In genomic region chr1:5994713-5995621, GRCh38 we compare ENCODE assay signal across 9 cellular contexts. TPM values are rescaled to one million over a fixed set of nuclear protein-coding genes. Genes with fewer than 3 reads are reported as not detected.
DNase-seq lines count a peak whose midpoint lies in the region; ATAC-seq, FAIRE-seq and TF ChIP-seq lines count a peak whose summit lies in the region.
"Had no signal": no experiment of that assay in that cellular context is flagged by ENCODE, and none has a peak within 500 bp of the region (broad histone marks: within the 10 kb centered on the region; RNA-seq: fewer than 3 reads in every experiment).

No MANE protein-coding gene starts in this region.

- FAIRE-seq in GM18507 (lab: Jason Lieb, UNC), result peak; percentile 97

- H3K27ac ChIP-seq in dorsolateral prefrontal cortex (peak overlapping the region in 49 of 59 donors; percentile 8 to 91 (median 71)), A673 (ENCODE audit: low read depth, low read length, poor library complexity, severe bottlenecking) (no peak overlapping the region)

- intact Hi-C loops in dorsolateral prefrontal cortex (cut with DNase I) (loop anchor here in 1 of 2 donors (10.0 kb wide), 1 partner anchor 210 kb away; the partner anchor contains the start of gene RNF207), A673 (cut with micrococcal nuclease; ENCODE audit: unreplicated experiment) (no loop called here)

- H3K4me3 ChIP-seq in dorsolateral prefrontal cortex (peak overlapping the region in 56 of 59 donors; percentile 30 to 98 (median 90)), A673 (ENCODE audit: low read depth, low read length, poor library complexity, severe bottlenecking) (no peak overlapping the region)

- H3K27me3 ChIP-seq in dorsolateral prefrontal cortex (no peaks in the 10 kb centered on the region), A673 (replicated peaks; ENCODE audit: insufficient read depth, low read depth, low read length, poor library complexity) (no peaks in the 10 kb centered on the region)

- no TSS peak for BruUV-seq in A673 (replicated peaks; lab: Mats Ljungman, UMichigan)

- ATAC-seq in GM19395 (IDR thresholded peaks at IDR 0.05; ENCODE audit: unreplicated experiment) (no peak), GM21515 (IDR thresholded peaks at IDR 0.05; ENCODE audit: unreplicated experiment) (no peak)

- POLR2A ChIA-PET in A673 (lab: Charles Lee; ENCODE audit: low non-redundant PET), result no interaction called here

- DNase-seq in GM18507 (ENCODE audit: extremely low spot score, insufficient read length, low read depth), result peak; percentile 44
- peak; percentile 62 for DNase-seq in activated CD4-positive, alpha-beta T cell treated with anti-CD3 and anti-CD28 coated beads, Interleukin-2, amount 50 U/mL, for 1 hour
- peak in 5 of 10 donors; percentile 6 to 65 (median 50) for DNase-seq in dorsolateral prefrontal cortex
- DNase-seq in stimulated activated CD4-positive, alpha-beta T cell treated with anti-CD3 and anti-CD28 coated beads, Interleukin-4, amount 100 ng/mL, for 48 hours (ENCODE audit: low read depth in 2 of 2), result peak; percentile 16 to 29
- DNase-seq in A673 (ENCODE audit: low spot score), result no peak
- no peak for DNase-seq in NCI-H69 (lab: John Stamatoyannopoulos, UW)
- DNase-seq: NCI-H1048 had no signal

- H3K36me3 ChIP-seq in A673 (ENCODE audit: insufficient read depth, low read length, poor library complexity, severe bottlenecking), result no peaks in the 10 kb centered on the region

- CTCF ChIA-PET in A673 (lab: Charles Lee), result interaction anchor here (0.6 kb wide), 2 partner anchors 48 to 191 kb away, joined by 6 to 9 read pairs; no protein-coding TSS in a partner anchor

- H3K9me3 ChIP-seq in A673 (ENCODE audit: low read depth, low read length, poor library complexity, severe bottlenecking), result no peaks in the 10 kb centered on the region

- TF ChIP-seq CTCF in dorsolateral prefrontal cortex (IDR thresholded peaks at IDR 0.05 in 54 of 56, conservative IDR thresholded peaks at IDR 0.05 in 2 of 56; ENCODE audit: low read depth in 1 of 56, partially characterized antibody in 56 of 56), result no peak
- no peak for TF ChIP-seq CTCF in A673 (conservative IDR thresholded peaks at IDR 0.05; ENCODE audit: low read depth, low read length)

- peaks cover 21% of the 10 kb centered on the region for H3K4me1 ChIP-seq in A673 (ENCODE audit: insufficient read depth, low read length, poor library complexity, severe bottlenecking)

RNA-seq across cellular contexts. Expression of gene NPHP4, which starts 2.7 kb away (rescaled TPM):
- total RNA-seq in dorsolateral prefrontal cortex, result 10 to 100 TPM; 19.7 to 55.4 (median 34.0) TPM
- 27.6 and 29.7 TPM in 2 replicates for total RNA-seq in A673 (2021)

RNA-seq across cellular contexts. Expression of gene KCNAB2, which starts 50.7 kb away (rescaled TPM):
- 100 to 1,000 TPM in 119 of 120 experiments, 10 to 100 TPM in 1; 82.3 to 377 (median 285) TPM for total RNA-seq in dorsolateral prefrontal cortex
- total RNA-seq in A673 (2021), result 6.4 and 7.7 TPM in 2 replicates

Comparison
In these comparisons a context has a peak if more than half of its experiments do, and no peak if none do; other contexts are left out.
1. DNase-seq: peak in GM18507 (single experiment), activated CD4-positive, alpha-beta T cell treated with anti-CD3 and anti-CD28 coated beads, Interleukin-2, amount 50 U/mL, for 1 hour (single experiment) and stimulated activated CD4-positive, alpha-beta T cell treated with anti-CD3 and anti-CD28 coated beads, Interleukin-4, amount 100 ng/mL, for 48 hours (2 of 2); none in A673 (single experiment) and NCI-H69 (single experiment).